Comparison of ENCODE assay signal across 9 cellular contexts in genomic region chr13:101529419-101529818, GRCh38.
DNase-seq lines count a peak whose midpoint lies in the region; ATAC-seq and TF ChIP-seq lines count a peak whose summit lies in the region.
"Had no signal": no experiment of that assay in that cellular context is flagged by ENCODE, and none has a peak within 500 bp of the region (broad histone marks: within the 10 kb centered on the region; RNA-seq: fewer than 3 reads in every experiment).

No MANE protein-coding gene starts in this region.

- peak; percentile 85 for DNase-seq in ELR (ENCODE audit: low read depth)
- peak; percentile 79 for DNase-seq in GM23248
- DNase-seq in T-helper 17 cell: no peak
- peak; percentile 25 for DNase-seq in kidney epithelial cell (ENCODE audit: low read depth)
- DNase-seq in mesothelial cell of epicardium (ENCODE audit: low spot score in 2 of 2, unreplicated experiment in 2 of 2): no peak
- DNase-seq in SHP77 treated with DMSO at 0.1 percent for 48 hours (lab: John Stamatoyannopoulos, UW): no peak
- DNase-seq: NCI-H187 treated with DMSO at 0.1 percent for 48 hours had no signal

- peak overlapping the region; percentile 41 for H3K27ac ChIP-seq in GM23248

- H3K9me3 Mint-ChIP-seq in mesothelial cell of epicardium: no peaks in the 10 kb centered on the region

- in situ Hi-C loops in GM23248 (cut with MboI): no loop called here

- no peak overlapping the region for H2AFZ ChIP-seq in GM23248

- no peak for TF ChIP-seq CTCF in kidney epithelial cell (IDR thresholded peaks at IDR 0.05; ENCODE audit: insufficient read depth, low read length, poor library complexity, severe bottlenecking)
- no peak for TF ChIP-seq CTCF in mesothelial cell of epicardium (IDR thresholded peaks at IDR 0.05; ENCODE audit: unreplicated experiment)

- no peaks in the 10 kb centered on the region for H3K36me3 ChIP-seq in GM23248 (ENCODE audit: low read depth)
- no peaks in the 10 kb centered on the region for H3K36me3 ChIP-seq in kidney epithelial cell (ENCODE audit: control insufficient read depth, insufficient read depth, low read length)

- H3K9ac ChIP-seq in GM23248: no peak overlapping the region

- H3K27me3 ChIP-seq in GM23248 (replicated peaks; ENCODE audit: insufficient read depth): no peaks in the 10 kb centered on the region
- H3K27me3 ChIP-seq in kidney epithelial cell (ENCODE audit: control insufficient read depth, insufficient read depth, low read length): no peaks in the 10 kb centered on the region

- H3K27ac Mint-ChIP-seq in T-helper 17 cell (no peak overlapping the region), mesothelial cell of epicardium (no peak overlapping the region)

- H3K36me3 Mint-ChIP-seq in T-helper 17 cell (ENCODE audit: low read depth): peaks cover 2% of the 10 kb centered on the region
- no peaks in the 10 kb centered on the region for H3K36me3 Mint-ChIP-seq in mesothelial cell of epicardium

- peak overlapping the region; percentile 33 for H3K4me2 ChIP-seq in GM23248 (ENCODE audit: unreplicated experiment)

- H3K4me3 Mint-ChIP-seq in T-helper 17 cell: no peak overlapping the region
- H3K4me3 Mint-ChIP-seq in mesothelial cell of epicardium: no peak overlapping the region

- H3K79me2 ChIP-seq in GM23248 (ENCODE audit: insufficient read depth): peaks cover 81% of the 10 kb centered on the region

- H4K20me1 ChIP-seq in GM23248 (ENCODE audit: insufficient read depth): no peaks in the 10 kb centered on the region

- H3K9me3 ChIP-seq in GM23248 (ENCODE audit: low read depth) (no peaks in the 10 kb centered on the region), T-helper 17 cell (ENCODE audit: control insufficient read depth, low read length, poor library complexity, severe bottlenecking) (no peaks in the 10 kb centered on the region)

- H3K4me1 Mint-ChIP-seq in T-helper 17 cell (peaks cover 2% of the 10 kb centered on the region), mesothelial cell of epicardium (no peaks in the 10 kb centered on the region)

- no peaks in the 10 kb centered on the region for H3K9me2 ChIP-seq in GM23248 (ENCODE audit: insufficient read depth)

- H3K4me1 ChIP-seq in GM23248 (ENCODE audit: insufficient read depth): peaks cover 49% of the 10 kb centered on the region

- no peak overlapping the region for H3K4me3 ChIP-seq in GM23248
- no peak overlapping the region for H3K4me3 ChIP-seq in kidney epithelial cell (ENCODE audit: low read depth, low read length)

- H3F3A ChIP-seq in GM23248 (ENCODE audit: insufficient read depth): peaks cover 37% of the 10 kb centered on the region

- 27 to 36% methylated on average over 4 of the region's 4 CpGs for WGBS in GM23248 (ENCODE audit: low coverage in 1 of 2, low lambda C conversion rate in 2 of 2, missing lambda C conversion rate in 2 of 2), 2 experiments

- peak; percentile 64 for ATAC-seq in T-helper 17 cell
- ATAC-seq in GM18517 (IDR thresholded peaks at IDR 0.05; ENCODE audit: unreplicated experiment): no peak
- ATAC-seq in GM19328 (IDR thresholded peaks at IDR 0.05; ENCODE audit: unreplicated experiment): no peak

- H3K27me3 Mint-ChIP-seq in T-helper 17 cell: peaks cover 10% of the 10 kb centered on the region
- peaks cover 2% of the 10 kb centered on the region for H3K27me3 Mint-ChIP-seq in mesothelial cell of epicardium (ENCODE audit: low read depth)

Comparison
In these comparisons a context has a peak if more than half of its experiments do, and no peak if none do; other contexts are left out.
1. DNase-seq: peak in ELR (single experiment), GM23248 (single experiment) and kidney epithelial cell (single experiment); none in T-helper 17 cell (0 of 3), mesothelial cell of epicardium (0 of 2) and SHP77 treated with DMSO at 0.1 percent for 48 hours (single experiment).